ENCODE assay signal across 8 cellular contexts in the genomic region with DNA sequence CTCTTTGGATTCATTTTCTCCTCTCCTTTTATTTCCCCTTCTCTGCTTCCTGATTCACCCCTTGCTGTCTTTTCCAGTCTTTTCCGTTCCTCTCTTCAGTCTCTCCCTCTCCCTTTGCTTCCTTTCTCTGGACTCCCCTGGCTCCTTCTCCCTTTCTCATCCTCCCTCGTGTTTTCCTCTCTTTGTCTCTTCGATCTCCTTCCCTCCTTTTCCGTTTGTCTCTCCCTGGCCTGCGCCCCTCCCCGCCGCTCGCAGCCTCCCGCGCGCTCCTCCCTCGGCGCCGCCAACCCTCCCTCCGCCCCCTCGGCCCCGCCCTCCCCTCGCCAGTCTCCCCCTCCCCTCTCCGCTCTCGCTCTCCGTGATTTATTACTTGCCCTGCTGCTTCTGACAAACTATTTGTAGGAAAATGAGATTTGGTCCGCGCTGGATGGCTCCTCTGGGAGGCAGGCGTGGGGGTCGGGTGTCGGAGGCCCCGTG. TPM values are rescaled to one million over a fixed set of nuclear protein-coding genes. Genes with fewer than 3 reads are reported as not detected.
DNase-seq lines count a peak whose midpoint lies in the region; ATAC-seq and TF ChIP-seq lines count a peak whose summit lies in the region.

No MANE protein-coding gene starts in this region.

- peak; percentile 91 for DNase-seq in AG20443 (ENCODE audit: low spot score)
- DNase-seq in HK-2 (ENCODE audit: unreplicated experiment) = peak; percentile 84
- DNase-seq in NOMO-1 treated with DMSO at 0.1 percent for 48 hours (lab: John Stamatoyannopoulos, UW; ENCODE audit: unreplicated experiment) = peak; percentile 36
- peak; percentile 66 for DNase-seq in activated T-cell treated with anti-CD3 and anti-CD28 coated beads, Interleukin-2, amount 50 U/mL, for 24 hours
- DNase-seq in fibroblast of pulmonary artery (ENCODE audit: low read depth) = peak; percentile 57
- DNase-seq in neural crest cell (ENCODE audit: low read depth, low spot score) = peak; percentile 64

- peaks cover 10% of the 10 kb centered on the region for H3K27me3 Mint-ChIP-seq in activated T-cell treated with anti-CD3 and anti-CD28 coated beads, Interleukin-2, amount 50 U/mL, for 24 hours
- no peaks in the 10 kb centered on the region for H3K27me3 Mint-ChIP-seq in neural crest cell (ENCODE audit: low read depth)

- H3K36me3 ChIP-seq in thymus (ENCODE audit: control insufficient read depth, insufficient read depth) = no peaks in the 10 kb centered on the region

- no peak overlapping the region for H3K27ac ChIP-seq in thymus (ENCODE audit: low read depth)

- peaks cover 30% of the 10 kb centered on the region for H3K4me1 Mint-ChIP-seq in activated T-cell treated with anti-CD3 and anti-CD28 coated beads, Interleukin-2, amount 50 U/mL, for 24 hours (ENCODE audit: low read depth)
- peaks cover 22% of the 10 kb centered on the region for H3K4me1 Mint-ChIP-seq in neural crest cell

- H3K4me3 Mint-ChIP-seq in activated T-cell treated with anti-CD3 and anti-CD28 coated beads, Interleukin-2, amount 50 U/mL, for 24 hours = peak overlapping the region; percentile 63
- peak overlapping the region; percentile 89 for H3K4me3 Mint-ChIP-seq in neural crest cell

- H3K36me3 Mint-ChIP-seq in activated T-cell treated with anti-CD3 and anti-CD28 coated beads, Interleukin-2, amount 50 U/mL, for 24 hours (ENCODE audit: low read depth) = no peaks in the 10 kb centered on the region
- H3K36me3 Mint-ChIP-seq in neural crest cell (ENCODE audit: low read depth) = no peaks in the 10 kb centered on the region

- H3K9me3 Mint-ChIP-seq in activated T-cell treated with anti-CD3 and anti-CD28 coated beads, Interleukin-2, amount 50 U/mL, for 24 hours = no peaks in the 10 kb centered on the region
- peaks cover 4% of the 10 kb centered on the region for H3K9me3 Mint-ChIP-seq in neural crest cell

- H3K9me3 ChIP-seq in thymus (ENCODE audit: control insufficient read depth) = no peaks in the 10 kb centered on the region

- H3K27me3 ChIP-seq in thymus (ENCODE audit: control insufficient read depth, insufficient read depth) = no peaks in the 10 kb centered on the region

- no peak for TF ChIP-seq CTCF in fibroblast of pulmonary artery (IDR thresholded peaks at IDR 0.05; ENCODE audit: low read length, missing control alignments)
- TF ChIP-seq CTCF in neural crest cell (conservative IDR thresholded peaks at IDR 0.05) = no peak

- H3K4me3 ChIP-seq in fibroblast of pulmonary artery (replicated peaks; ENCODE audit: low read depth, low read length) (peak overlapping the region; percentile 47), thymus (ENCODE audit: low read length) (peak overlapping the region; percentile 39)

- H3K4me1 ChIP-seq in thymus (ENCODE audit: control insufficient read depth, insufficient read depth, low read length) = no peaks in the 10 kb centered on the region

- under 1% methylated on average over 27 of the region's 27 CpGs for WGBS in thymus

- peak overlapping the region; percentile 17 for H3K27ac Mint-ChIP-seq in activated T-cell treated with anti-CD3 and anti-CD28 coated beads, Interleukin-2, amount 50 U/mL, for 24 hours
- H3K27ac Mint-ChIP-seq in neural crest cell (ENCODE audit: unreplicated experiment) = peak overlapping the region; percentile 98

- no peak for ATAC-seq in GM21423 (IDR thresholded peaks at IDR 0.05; ENCODE audit: unreplicated experiment)

RNA-seq across cellular contexts. Expression of gene PAX8, which starts 46.0 kb away (rescaled TPM):
- total RNA-seq in neural crest cell = 0.49 and 0.98 TPM in 2 replicates
- polyA plus RNA-seq in thymus = 0.41 TPM

Comparison
In these comparisons a context has a peak if more than half of its experiments do, and no peak if none do; other contexts are left out.
1. DNase-seq: peak in every context shown above with its lines; median percentile 91 in AG20443; 84 in HK-2; 66 in activated T-cell treated with anti-CD3 and anti-CD28 coated beads, Interleukin-2, amount 50 U/mL, for 24 hours; 64 in neural crest cell; 57 in fibroblast of pulmonary artery; 36 in NOMO-1 treated with DMSO at 0.1 percent for 48 hours.